8 cellular contexts compared by ENCODE assay signal in the genomic region with DNA sequence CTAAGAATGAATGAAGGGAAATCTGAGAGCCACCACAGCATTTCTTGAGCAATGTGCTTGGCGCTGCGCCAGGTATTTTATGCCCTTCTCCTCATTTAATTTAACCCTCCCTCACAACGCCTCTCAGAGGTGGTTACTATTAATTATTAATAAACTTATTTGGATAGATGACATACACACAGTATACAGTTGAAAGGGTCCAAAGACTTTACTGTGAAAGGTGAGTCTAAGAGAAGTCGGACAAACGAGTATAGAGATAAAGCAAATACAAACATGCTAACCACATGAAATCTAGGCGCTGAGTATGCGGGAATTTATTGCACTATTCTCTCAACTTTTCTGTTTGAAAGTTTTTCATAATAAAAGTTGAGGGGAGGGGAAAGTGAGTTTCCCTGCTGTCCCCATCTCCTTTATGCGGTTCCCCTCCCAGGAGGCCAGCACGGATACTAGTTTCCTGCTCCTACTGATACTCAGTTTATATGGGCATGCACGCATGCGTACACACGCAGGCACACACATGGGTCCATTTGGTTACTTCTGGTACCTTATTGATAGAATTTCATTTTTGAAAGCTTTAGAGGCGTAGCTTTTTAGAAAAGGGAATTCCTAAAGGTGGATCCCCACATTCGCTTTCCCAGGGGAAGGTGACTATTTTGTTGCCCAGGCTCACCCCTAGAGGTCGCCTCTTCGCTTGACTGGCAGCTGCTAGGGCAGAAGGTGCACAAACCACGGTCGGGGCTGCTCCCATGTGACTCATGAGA. TPM values are rescaled to one million over a fixed set of nuclear protein-coding genes. Genes with fewer than 3 reads are reported as not detected.
DNase-seq lines count a peak whose midpoint lies in the region; ATAC-seq and FAIRE-seq lines count a peak whose summit lies in the region.

No MANE protein-coding gene starts in this region.

- peak; percentile 92 for ATAC-seq in HG03108 (IDR thresholded peaks at IDR 0.05; ENCODE audit: unreplicated experiment)
- peak; percentile 95 for ATAC-seq in memory B cell (ENCODE audit: low read depth)

- H3K27ac Mint-ChIP-seq in activated CD4-positive, alpha-beta memory T cell treated with anti-CD3 and anti-CD28 coated beads, Interleukin-2, amount 10 ng/mL, durations not matched to agents 7 days and 5 days: peak overlapping the region; percentile 40
- no peak overlapping the region for H3K27ac Mint-ChIP-seq in memory B cell

- CTCF ChIA-PET in activated CD4-positive, alpha-beta memory T cell treated with anti-CD3 and anti-CD28 coated beads, Interleukin-2, amount 10 ng/mL, durations not matched to agents 7 days and 5 days (lab: Charles Lee): interaction anchor here (0.9 to 3.1 kb wide), 11 partner anchors 9 to 157 kb away, joined by 3 to 34 read pairs (median 5); a partner anchor contains a TSS

- POLR2A ChIA-PET in activated CD4-positive, alpha-beta memory T cell treated with anti-CD3 and anti-CD28 coated beads, Interleukin-2, amount 10 ng/mL, durations not matched to agents 7 days and 5 days (lab: Charles Lee): interaction anchor here (1.1 to 1.3 kb wide), 3 partner anchors 9 to 29 kb away, joined by 3 to 8 read pairs (median 3); a partner anchor contains a TSS

- H3K36me3 Mint-ChIP-seq in activated CD4-positive, alpha-beta memory T cell treated with anti-CD3 and anti-CD28 coated beads, Interleukin-2, amount 10 ng/mL, durations not matched to agents 7 days and 5 days (ENCODE audit: low read depth): no peaks in the 10 kb centered on the region
- no peaks in the 10 kb centered on the region for H3K36me3 Mint-ChIP-seq in memory B cell

- DNase-seq in ACHN (peak; percentile 69), GM18507 (ENCODE audit: extremely low spot score, insufficient read length, low read depth) (peak; percentile 46), NCI-H526 treated with DMSO at 0.1 percent for 48 hours (lab: John Stamatoyannopoulos, UW) (peak; percentile 12), ecto neural progenitor cell (ENCODE audit: low spot score) (peak; percentile 81), memory B cell (ENCODE audit: low spot score in 2 of 2) (peak; percentile 54 to 56)
- DNase-seq in activated CD4-positive, alpha-beta memory T cell treated with anti-CD3 and anti-CD28 coated beads, Interleukin-2, amount 10 ng/mL, durations not matched to agents 7 days and 5 days: peak; percentile 78
- peak; percentile 58 for DNase-seq in stimulated activated CD8-positive, alpha-beta memory T cell treated with anti-CD3 and anti-CD28 coated beads, Interleukin-12 subunit alpha, Interleukin-12 subunit beta, amount 100 ng/mL, for 4 hours (ENCODE audit: low read depth)

- H3K4me1 Mint-ChIP-seq in activated CD4-positive, alpha-beta memory T cell treated with anti-CD3 and anti-CD28 coated beads, Interleukin-2, amount 10 ng/mL, durations not matched to agents 7 days and 5 days: peaks cover 21% of the 10 kb centered on the region
- peaks cover 5% of the 10 kb centered on the region for H3K4me1 Mint-ChIP-seq in memory B cell

- H3K9me3 Mint-ChIP-seq in activated CD4-positive, alpha-beta memory T cell treated with anti-CD3 and anti-CD28 coated beads, Interleukin-2, amount 10 ng/mL, durations not matched to agents 7 days and 5 days: no peaks in the 10 kb centered on the region
- no peaks in the 10 kb centered on the region for H3K9me3 Mint-ChIP-seq in memory B cell

- H3K4me3 Mint-ChIP-seq in activated CD4-positive, alpha-beta memory T cell treated with anti-CD3 and anti-CD28 coated beads, Interleukin-2, amount 10 ng/mL, durations not matched to agents 7 days and 5 days: no peak overlapping the region
- peak overlapping the region; percentile 32 for H3K4me3 Mint-ChIP-seq in memory B cell

- H3K27me3 Mint-ChIP-seq in activated CD4-positive, alpha-beta memory T cell treated with anti-CD3 and anti-CD28 coated beads, Interleukin-2, amount 10 ng/mL, durations not matched to agents 7 days and 5 days: no peaks in the 10 kb centered on the region
- H3K27me3 Mint-ChIP-seq in memory B cell: no peaks in the 10 kb centered on the region

- in situ Hi-C loops in ACHN (cut with HindIII; ENCODE audit: low pct_ligation_motif_present, low pct_unique_long_range_greater_than_20kb, low sequenced_read_pairs): no loop called here

- FAIRE-seq in GM18507 (lab: Jason Lieb, UNC): peak; percentile 85

RNA-seq across cellular contexts. Expression of a gene that starts 28.5 kb away (rescaled TPM):
- total RNA-seq in activated CD4-positive, alpha-beta memory T cell treated with anti-CD3 and anti-CD28 coated beads, Interleukin-2, amount 10 ng/mL, durations not matched to agents 7 days and 5 days: 10 to 100 TPM in 1 of 2 experiments, 1 to 10 TPM in 1; 9.4 to 12.4 TPM

RNA-seq across cellular contexts. Expression of a gene that starts 29.7 kb away (rescaled TPM):
- 10 to 100 TPM; 55.5 to 58.9 TPM for total RNA-seq in activated CD4-positive, alpha-beta memory T cell treated with anti-CD3 and anti-CD28 coated beads, Interleukin-2, amount 10 ng/mL, durations not matched to agents 7 days and 5 days

Comparison
In these comparisons a context has a peak if more than half of its experiments do, and no peak if none do; other contexts are left out.
1. Peak in every context shown above with its lines: DNase-seq and ATAC-seq.
2. DNase-seq: peak in every context shown above with its lines; median percentile 81 in ecto neural progenitor cell; 78 in activated CD4-positive, alpha-beta memory T cell treated with anti-CD3 and anti-CD28 coated beads, Interleukin-2, amount 10 ng/mL, durations not matched to agents 7 days and 5 days; 69 in ACHN; 58 in stimulated activated CD8-positive, alpha-beta memory T cell treated with anti-CD3 and anti-CD28 coated beads, Interleukin-12 subunit alpha, Interleukin-12 subunit beta, amount 100 ng/mL, for 4 hours; 55 in memory B cell; 46 in GM18507; 12 in NCI-H526 treated with DMSO at 0.1 percent for 48 hours.